In genomic region chr1:191508239-191508638, GRCh38 we compare ENCODE assay signal across 34 cellular contexts.
DNase-seq lines count a peak whose midpoint lies in the region; ATAC-seq, FAIRE-seq and TF ChIP-seq lines count a peak whose summit lies in the region.
"Had no signal": no experiment of that assay in that cellular context is flagged by ENCODE, and none has a peak within 500 bp of the region (broad histone marks: within the 10 kb centered on the region; RNA-seq: fewer than 3 reads in every experiment).

No MANE protein-coding gene starts in this region.

- H3K9me3 Mint-ChIP-seq in natural killer cell treated with Interleukin-12 subunit alpha and Interleukin-12 subunit beta and Interleukin-15 and Interleukin-18, amount 100 ng/mL, for 72 hours, result peaks cover 13% of the 10 kb centered on the region
- peaks cover 13% of the 10 kb centered on the region for H3K9me3 Mint-ChIP-seq in activated naive CD8-positive, alpha-beta T cell treated with anti-CD3 and anti-CD28 coated beads, Interleukin-2, amount 50 U/mL, for 24 hours

- H3K79me2 ChIP-seq in K562 (ENCODE audit: control insufficient read depth, insufficient read depth, low read length), result no peaks in the 10 kb centered on the region

- H3K36me3 Mint-ChIP-seq in natural killer cell treated with Interleukin-12 subunit alpha and Interleukin-12 subunit beta and Interleukin-15 and Interleukin-18, amount 100 ng/mL, for 72 hours, result no peaks in the 10 kb centered on the region
- H3K36me3 Mint-ChIP-seq in activated naive CD8-positive, alpha-beta T cell treated with anti-CD3 and anti-CD28 coated beads, Interleukin-2, amount 50 U/mL, for 24 hours (ENCODE audit: low read depth), result no peaks in the 10 kb centered on the region
- H3K36me3 Mint-ChIP-seq: activated naive CD4-positive, alpha-beta T cell treated with anti-CD3 and anti-CD28 coated beads, Interleukin-2, amount 10 ng/mL, durations not matched to agents 7 days and 5 days had no signal

- H3K9me1 ChIP-seq in K562 (ENCODE audit: control insufficient read depth, insufficient read depth, low read length), result no peaks in the 10 kb centered on the region

- no peaks in the 10 kb centered on the region for H3K36me3 ChIP-seq in K562 (ENCODE audit: control insufficient read depth, insufficient read depth, low read length)
- H3K36me3 ChIP-seq: brain microvascular endothelial cell, esophagus muscularis mucosa, heart left ventricle, lower lobe of right lung, tibial nerve had no signal

- H3K4me1 ChIP-seq in K562 (replicated peaks in 1 of 2; ENCODE audit: control insufficient read depth in 2 of 2, insufficient read depth in 2 of 2, low read length in 2 of 2), result no peaks in the 10 kb centered on the region
- H3K4me1 ChIP-seq: esophagus muscularis mucosa, heart left ventricle, lower lobe of right lung, tibial nerve had no signal

- POLR2A ChIA-PET in K562 (lab: Yijun Ruan, JAX), result interaction anchor here (0.8 kb wide), 1 partner anchor 1803 kb away, joined by 3 read pairs; no protein-coding TSS in a partner anchor

- H3K4me3 ChIP-seq in K562, result no peak overlapping the region
- H3K4me3 ChIP-seq: esophagus muscularis mucosa, heart left ventricle, lower lobe of right lung, mucosa of descending colon, tibial nerve had no signal

- no peak for FAIRE-seq in K562 (lab: Jason Lieb, UNC)
- FAIRE-seq: endometrium, GM19239 had no signal

- TF ChIP-seq EP300 in K562 (IDR thresholded peaks at IDR 0.05; ENCODE audit: low read length), result no peak

- H3K4me2 ChIP-seq in K562 (ENCODE audit: insufficient read depth, low read length), result no peak overlapping the region

- ATAC-seq in GM18907 (IDR thresholded peaks at IDR 0.05; ENCODE audit: unreplicated experiment) (peak; percentile 77), HG02763 (IDR thresholded peaks at IDR 0.05; ENCODE audit: unreplicated experiment) (peak; percentile 63), K562 (no peak)
- no peak for ATAC-seq in natural killer cell treated with Interleukin-12 subunit alpha and Interleukin-12 subunit beta and Interleukin-15 and Interleukin-18, amount 100 ng/mL, for 72 hours
- no peak for ATAC-seq in activated naive CD8-positive, alpha-beta T cell treated with anti-CD3 and anti-CD28 coated beads, Interleukin-2, amount 50 U/mL, for 24 hours
- ATAC-seq: activated T-helper 17 cell treated with anti-CD3 and anti-CD28 coated beads, Interleukin-2, amount 50 U/mL, for 72 hours; heart left ventricle; lower lobe of right lung; mucosa of descending colon; Panc1 had no signal

- intact Hi-C loops in K562 (cut with micrococcal nuclease), result no loop called here

- CTCF ChIA-PET in K562 (lab: Yijun Ruan, JAX; ENCODE audit: low intra/inter-chr PET ratio), result no interaction called here

- no peaks in the 10 kb centered on the region for H3K27me3 Mint-ChIP-seq in natural killer cell treated with Interleukin-12 subunit alpha and Interleukin-12 subunit beta and Interleukin-15 and Interleukin-18, amount 100 ng/mL, for 72 hours
- H3K27me3 Mint-ChIP-seq in activated naive CD8-positive, alpha-beta T cell treated with anti-CD3 and anti-CD28 coated beads, Interleukin-2, amount 50 U/mL, for 24 hours, result no peaks in the 10 kb centered on the region
- H3K27me3 Mint-ChIP-seq: activated naive CD4-positive, alpha-beta T cell treated with anti-CD3 and anti-CD28 coated beads, Interleukin-2, amount 10 ng/mL, durations not matched to agents 7 days and 5 days; activated T-helper 17 cell treated with anti-CD3 and anti-CD28 coated beads, Interleukin-2, amount 50 U/mL, for 72 hours had no signal

- no peak for DNase-seq in K562 (ENCODE audit: extremely low read depth in 1 of 4, low spot score in 3 of 4)
- DNase-seq in natural killer cell treated with Interleukin-12 subunit alpha and Interleukin-12 subunit beta and Interleukin-15 and Interleukin-18, amount 100 ng/mL, for 72 hours (ENCODE audit: low spot score), result no peak
- DNase-seq in activated naive CD8-positive, alpha-beta T cell treated with anti-CD3 and anti-CD28 coated beads, Interleukin-2, amount 50 U/mL, for 24 hours, result no peak
- DNase-seq in activated CD4-positive, alpha-beta T cell treated with anti-CD3 and anti-CD28 coated beads, Interleukin-2, amount 50 U/mL, for 48 hours, result no peak
- no peak for DNase-seq in amygdala (lab: John Stamatoyannopoulos, UW)
- DNase-seq: activated naive CD4-positive, alpha-beta T cell treated with anti-CD3 and anti-CD28 coated beads, Interleukin-2, amount 10 ng/mL, durations not matched to agents 7 days and 5 days; amniotic stem cell; brain microvascular endothelial cell; C1 segment of cervical spinal cord; Calu3; cerebellar nuclear complex; dermis blood vessel endothelial cell; DMS79; foreskin fibroblast; HCEC 1CT; heart left ventricle; islet precursor cell; Karpas-422; lower lobe of right lung; mucosa of descending colon; NCI-H1930; NCI-H524 treated with DMSO at 0.1 percent for 48 hours; SIG-M5; stimulated activated CD4-positive, alpha-beta T cell treated with anti-CD3 and anti-CD28 coated beads, Interleukin-15, amount 100 ng/mL, for 24 hours; stimulated activated CD4-positive, alpha-beta T cell treated with anti-CD3 and anti-CD28 coated beads, Interleukin-4, amount 100 ng/mL, for 4 hours had no signal

- no peak overlapping the region for H3K27ac Mint-ChIP-seq in natural killer cell treated with Interleukin-12 subunit alpha and Interleukin-12 subunit beta and Interleukin-15 and Interleukin-18, amount 100 ng/mL, for 72 hours
- H3K27ac Mint-ChIP-seq in activated naive CD8-positive, alpha-beta T cell treated with anti-CD3 and anti-CD28 coated beads, Interleukin-2, amount 50 U/mL, for 24 hours, result no peak overlapping the region
- H3K27ac Mint-ChIP-seq: activated naive CD4-positive, alpha-beta T cell treated with anti-CD3 and anti-CD28 coated beads, Interleukin-2, amount 10 ng/mL, durations not matched to agents 7 days and 5 days; activated T-helper 17 cell treated with anti-CD3 and anti-CD28 coated beads, Interleukin-2, amount 50 U/mL, for 72 hours had no signal

- H3K4me3 Mint-ChIP-seq in natural killer cell treated with Interleukin-12 subunit alpha and Interleukin-12 subunit beta and Interleukin-15 and Interleukin-18, amount 100 ng/mL, for 72 hours, result no peak overlapping the region
- H3K4me3 Mint-ChIP-seq in activated naive CD8-positive, alpha-beta T cell treated with anti-CD3 and anti-CD28 coated beads, Interleukin-2, amount 50 U/mL, for 24 hours, result no peak overlapping the region
- H3K4me3 Mint-ChIP-seq: activated naive CD4-positive, alpha-beta T cell treated with anti-CD3 and anti-CD28 coated beads, Interleukin-2, amount 10 ng/mL, durations not matched to agents 7 days and 5 days; activated T-helper 17 cell treated with anti-CD3 and anti-CD28 coated beads, Interleukin-2, amount 50 U/mL, for 72 hours had no signal

- no peak for TF ChIP-seq CTCF in K562 (IDR thresholded peaks at IDR 0.05 in 2 of 3, conservative IDR thresholded peaks at IDR 0.05 in 1 of 3; ENCODE audit: insufficient read depth in 2 of 3, low read depth in 1 of 3, low read length in 3 of 3)

- no peaks in the 10 kb centered on the region for H3K27me3 ChIP-seq in K562 (ENCODE audit: control insufficient read depth in 2 of 2, insufficient read depth in 2 of 2, low read length in 2 of 2)
- H3K27me3 ChIP-seq: brain microvascular endothelial cell, esophagus muscularis mucosa, heart left ventricle, tibial nerve had no signal

- BruUV-seq in K562 (replicated peaks; lab: Mats Ljungman, UMichigan), result no TSS peak

- H3K9me3 ChIP-seq in K562 (replicated peaks; ENCODE audit: control insufficient read depth, insufficient read depth, low read depth, low read length), result 0 out of 2 replicates have a peak, but pooled peaks cover 2% of the 10 kb centered on the region
- H3K9me3 ChIP-seq: lower lobe of right lung, mucosa of descending colon had no signal

- H2AFZ ChIP-seq in K562 (ENCODE audit: low read depth, low read length), result peak overlapping the region; percentile 32; the same call in 1 of the 2 replicates

- no peak overlapping the region for H3K9ac ChIP-seq in K562 (ENCODE audit: insufficient read depth in 1 of 2, low read depth in 2 of 2, low read length in 2 of 2)

- in situ Hi-C loops in K562 (cut with MboI), result no loop called here

- H3K4me1 Mint-ChIP-seq in natural killer cell treated with Interleukin-12 subunit alpha and Interleukin-12 subunit beta and Interleukin-15 and Interleukin-18, amount 100 ng/mL, for 72 hours (ENCODE audit: low read depth in 2 of 2), result no peaks in the 10 kb centered on the region
- H3K4me1 Mint-ChIP-seq in activated naive CD8-positive, alpha-beta T cell treated with anti-CD3 and anti-CD28 coated beads, Interleukin-2, amount 50 U/mL, for 24 hours, result no peaks in the 10 kb centered on the region
- H3K4me1 Mint-ChIP-seq: activated naive CD4-positive, alpha-beta T cell treated with anti-CD3 and anti-CD28 coated beads, Interleukin-2, amount 10 ng/mL, durations not matched to agents 7 days and 5 days; activated T-helper 17 cell treated with anti-CD3 and anti-CD28 coated beads, Interleukin-2, amount 50 U/mL, for 72 hours; nephron had no signal

- WGBS in K562 (ENCODE audit: insufficient coverage, low coverage, missing lambda C conversion rate), result 3% methylated on average over 2 of the region's 2 CpGs

- TF ChIP-seq POLR2A in K562 (conservative IDR thresholded peaks at IDR 0.05), result no peak

- H3K27ac ChIP-seq in K562 (ENCODE audit: extremely low read depth, low read depth, low read length), result no peak overlapping the region
- H3K27ac ChIP-seq: brain microvascular endothelial cell, esophagus muscularis mucosa, heart left ventricle, lower lobe of right lung, tibial nerve had no signal

- no peak for TF ChIP-seq RAD21 in K562 (CRISPR knock-in tag; conservative IDR thresholded peaks at IDR 0.05 in 1 of 2, IDR thresholded peaks at IDR 0.05 in 1 of 2)

- H4K20me1 ChIP-seq in K562 (replicated peaks; ENCODE audit: control insufficient read depth, insufficient read depth, low read length), result no peaks in the 10 kb centered on the region

TF ChIP-seq in K562, 482 proteins besides CTCF, POLR2A, EP300 and RAD21:
- TF ChIP-seq HCFC1 (IDR thresholded peaks at IDR 0.05; ENCODE audit: low read depth, low read length) (no peak), ZNF507 (tag; conservative IDR thresholded peaks at IDR 0.05) (no peak), CC2D1A (IDR thresholded peaks at IDR 0.05) (no peak), RBFOX2 (IDR thresholded peaks at IDR 0.05; ENCODE audit: low read depth, low read length) (no peak), MEF2A (IDR thresholded peaks at IDR 0.05; ENCODE audit: control insufficient read depth, low read depth, low read length) (no peak)

Comparison
In these comparisons a context has a peak if more than half of its experiments do, and no peak if none do; other contexts are left out.
1. ATAC-seq: peak in GM18907 (single experiment) and HG02763 (single experiment); none in K562 (single experiment), natural killer cell treated with Interleukin-12 subunit alpha and Interleukin-12 subunit beta and Interleukin-15 and Interleukin-18, amount 100 ng/mL, for 72 hours (0 of 2) and activated naive CD8-positive, alpha-beta T cell treated with anti-CD3 and anti-CD28 coated beads, Interleukin-2, amount 50 U/mL, for 24 hours (single experiment).